In the genomic region with DNA sequence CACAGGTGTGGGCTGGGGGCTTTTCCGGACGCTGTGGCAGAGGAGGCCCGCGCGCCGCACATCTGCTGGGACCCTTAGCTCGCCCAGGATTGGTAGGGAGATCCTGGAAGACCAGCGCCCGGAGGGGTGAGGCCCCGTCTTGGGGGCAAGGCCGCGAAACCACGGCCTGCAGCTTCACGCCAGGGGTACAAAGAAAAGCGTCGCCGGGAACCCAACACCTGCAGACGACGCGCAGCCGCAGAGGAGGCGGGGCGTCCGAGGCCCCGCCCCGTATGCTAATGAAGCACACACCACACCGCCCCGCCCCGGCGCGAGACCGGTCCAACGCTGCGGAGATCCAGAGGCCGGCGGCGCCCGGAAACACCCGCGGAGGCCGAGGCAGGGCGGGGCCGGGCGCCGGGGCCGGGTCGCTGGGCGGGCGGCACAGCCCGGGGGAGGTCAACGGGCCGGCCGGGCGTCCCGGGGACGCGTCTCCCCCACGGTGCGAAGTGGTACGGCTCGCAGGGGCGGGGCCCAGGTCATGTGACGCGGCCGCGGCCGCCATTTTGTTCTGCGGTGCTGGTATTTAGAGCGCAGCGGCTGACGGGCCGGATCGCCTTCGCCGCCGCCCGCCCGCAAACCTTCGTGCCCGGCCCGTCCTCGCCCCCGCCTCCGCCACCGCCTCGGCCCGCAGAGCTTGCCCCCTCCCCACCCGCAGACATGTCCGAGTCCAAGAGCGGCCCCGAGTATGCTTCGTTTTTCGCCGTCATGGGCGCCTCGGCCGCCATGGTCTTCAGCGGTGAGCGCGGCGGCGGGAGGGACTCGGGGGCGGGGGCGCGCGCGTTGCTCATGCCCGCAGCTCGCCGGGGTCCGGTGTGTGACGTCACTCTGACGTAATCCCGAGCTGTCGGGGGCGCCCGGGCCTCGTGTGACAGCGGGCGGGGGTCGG, we compare ENCODE assay signal across 1 cellular context.
TF ChIP-seq lines count a peak whose summit lies in the region.

Gene ATP6V0C (plus strand): TSS at position 548 of the 928 bp plus-strand sequence. CDS start 152 bp downstream, at position 700.

TF ChIP-seq in GM12878, 131 proteins besides CTCF, POLR2A, EP300 and RAD21 (continued from another document and continues in another):
- TF ChIP-seq, protein P1, sequence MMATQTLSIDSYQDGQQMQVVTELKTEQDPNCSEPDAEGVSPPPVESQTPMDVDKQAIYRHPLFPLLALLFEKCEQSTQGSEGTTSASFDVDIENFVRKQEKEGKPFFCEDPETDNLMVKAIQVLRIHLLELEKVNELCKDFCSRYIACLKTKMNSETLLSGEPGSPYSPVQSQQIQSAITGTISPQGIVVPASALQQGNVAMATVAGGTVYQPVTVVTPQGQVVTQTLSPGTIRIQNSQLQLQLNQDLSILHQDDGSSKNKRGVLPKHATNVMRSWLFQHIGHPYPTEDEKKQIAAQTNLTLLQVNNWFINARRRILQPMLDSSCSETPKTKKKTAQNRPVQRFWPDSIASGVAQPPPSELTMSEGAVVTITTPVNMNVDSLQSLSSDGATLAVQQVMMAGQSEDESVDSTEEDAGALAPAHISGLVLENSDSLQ (IDR thresholded peaks at IDR 0.05) = no peak
- TF ChIP-seq FOXK2 (IDR thresholded peaks at IDR 0.05) (peak; percentile 69), MEF2B (IDR thresholded peaks at IDR 0.05; ENCODE audit: partially characterized antibody, poor library complexity, severe bottlenecking) (peak; percentile 17), MTA2 (IDR thresholded peaks at IDR 0.05; ENCODE audit: low read depth) (no peak), SREBF2 (IDR thresholded peaks at IDR 0.05; ENCODE audit: low read length) (no peak), CBX5 (IDR thresholded peaks at IDR 0.05; ENCODE audit: low read depth) (no peak), RELB (IDR thresholded peaks at IDR 0.05; ENCODE audit: low read depth) (no peak), SUZ12 (IDR thresholded peaks at IDR 0.05; ENCODE audit: unreplicated experiment) (no peak), LARP7 (IDR thresholded peaks at IDR 0.05) (peak; percentile 87), ATF7 (IDR thresholded peaks at IDR 0.05; ENCODE audit: low read depth) (0 out of 2 replicates have a peak, but pooled peaks have one; percentile 46), NBN (IDR thresholded peaks at IDR 0.05) (peak; percentile 37; the same call in 1 of the 2 replicates), ZNF687 (IDR thresholded peaks at IDR 0.05) (peak; percentile 54), BRCA1 (IDR thresholded peaks at IDR 0.05; ENCODE audit: low read depth, low read length) (no peak), MYC (IDR thresholded peaks at IDR 0.05; ENCODE audit: insufficient read depth, insufficient read length, insufficient replicate concordance, low read length, severe bottlenecking) (no peak), RB1 (IDR thresholded peaks at IDR 0.05; ENCODE audit: borderline replicate concordance) (peak; percentile 88; the same call in 1 of the 2 replicates), ZBTB40 (IDR thresholded peaks at IDR 0.05; ENCODE audit: borderline replicate concordance) (no peak), SIX5 (IDR thresholded peaks at IDR 0.05; ENCODE audit: low read depth, low read length, severe bottlenecking) (peak; percentile 34), TCF7 (IDR thresholded peaks at IDR 0.05; ENCODE audit: borderline replicate concordance) (no peak), CBFB (IDR thresholded peaks at IDR 0.05; ENCODE audit: low read depth) (no peak), ZNF24 (IDR thresholded peaks at IDR 0.05) (0 out of 2 replicates have a peak, but pooled peaks have one; percentile 14), NR2C2 (IDR thresholded peaks at IDR 0.05; ENCODE audit: borderline replicate concordance, control insufficient read depth, insufficient read length, low read depth) (no peak), PBX3 (IDR thresholded peaks at IDR 0.05; ENCODE audit: insufficient replicate concordance, low read depth, low read length) (no peak), ZNF207 (IDR thresholded peaks at IDR 0.05; ENCODE audit: borderline replicate concordance) (peak; percentile 96), WRNIP1 (IDR thresholded peaks at IDR 0.05; ENCODE audit: borderline replicate concordance, low read depth, low read length) (no peak), IKZF1 (conservative IDR thresholded peaks at IDR 0.05) (peak; percentile 81), MTA3 (IDR thresholded peaks at IDR 0.05; ENCODE audit: borderline replicate concordance, low read length) (no peak), PAX8 (IDR thresholded peaks at IDR 0.05) (no peak), NR2C1 (IDR thresholded peaks at IDR 0.05) (peak; percentile 49; the same call in 1 of the 2 replicates), CREM (IDR thresholded peaks at IDR 0.05; ENCODE audit: low read depth) (peak; percentile 88), STAT3 (IDR thresholded peaks at IDR 0.05; ENCODE audit: low read depth, low read length) (no peak), NR2F1 (conservative IDR thresholded peaks at IDR 0.05) (peak; percentile 85), IKZF2 (IDR thresholded peaks at IDR 0.05) (no peak; a peak in 1 of 4 replicates), JUND (IDR thresholded peaks at IDR 0.05; ENCODE audit: low read depth, low read length) (peak; percentile 97), SRF (IDR thresholded peaks at IDR 0.05; ENCODE audit: low read depth in 2 of 2, low read length in 2 of 2) (no peak), HDGF (IDR thresholded peaks at IDR 0.05) (no peak; the same call in 1 of the 2 replicates)
- TF ChIP-seq, protein P2, sequence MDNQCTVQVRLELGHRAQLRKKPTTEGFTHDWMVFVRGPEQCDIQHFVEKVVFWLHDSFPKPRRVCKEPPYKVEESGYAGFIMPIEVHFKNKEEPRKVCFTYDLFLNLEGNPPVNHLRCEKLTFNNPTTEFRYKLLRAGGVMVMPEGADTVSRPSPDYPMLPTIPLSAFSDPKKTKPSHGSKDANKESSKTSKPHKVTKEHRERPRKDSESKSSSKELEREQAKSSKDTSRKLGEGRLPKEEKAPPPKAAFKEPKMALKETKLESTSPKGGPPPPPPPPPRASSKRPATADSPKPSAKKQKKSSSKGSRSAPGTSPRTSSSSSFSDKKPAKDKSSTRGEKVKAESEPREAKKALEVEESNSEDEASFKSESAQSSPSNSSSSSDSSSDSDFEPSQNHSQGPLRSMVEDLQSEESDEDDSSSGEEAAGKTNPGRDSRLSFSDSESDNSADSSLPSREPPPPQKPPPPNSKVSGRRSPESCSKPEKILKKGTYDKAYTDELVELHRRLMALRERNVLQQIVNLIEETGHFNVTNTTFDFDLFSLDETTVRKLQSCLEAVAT (IDR thresholded peaks at IDR 0.05) = 0 out of 2 replicates have a peak, but pooled peaks have one; percentile 49
- TF ChIP-seq, protein P3, sequence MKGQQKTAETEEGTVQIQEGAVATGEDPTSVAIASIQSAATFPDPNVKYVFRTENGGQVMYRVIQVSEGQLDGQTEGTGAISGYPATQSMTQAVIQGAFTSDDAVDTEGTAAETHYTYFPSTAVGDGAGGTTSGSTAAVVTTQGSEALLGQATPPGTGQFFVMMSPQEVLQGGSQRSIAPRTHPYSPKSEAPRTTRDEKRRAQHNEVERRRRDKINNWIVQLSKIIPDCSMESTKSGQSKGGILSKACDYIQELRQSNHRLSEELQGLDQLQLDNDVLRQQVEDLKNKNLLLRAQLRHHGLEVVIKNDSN (IDR thresholded peaks at IDR 0.05; ENCODE audit: borderline replicate concordance, extremely low read length, insufficient read depth, low read depth, low read length) = peak; percentile 93
- TF ChIP-seq, protein P4, sequence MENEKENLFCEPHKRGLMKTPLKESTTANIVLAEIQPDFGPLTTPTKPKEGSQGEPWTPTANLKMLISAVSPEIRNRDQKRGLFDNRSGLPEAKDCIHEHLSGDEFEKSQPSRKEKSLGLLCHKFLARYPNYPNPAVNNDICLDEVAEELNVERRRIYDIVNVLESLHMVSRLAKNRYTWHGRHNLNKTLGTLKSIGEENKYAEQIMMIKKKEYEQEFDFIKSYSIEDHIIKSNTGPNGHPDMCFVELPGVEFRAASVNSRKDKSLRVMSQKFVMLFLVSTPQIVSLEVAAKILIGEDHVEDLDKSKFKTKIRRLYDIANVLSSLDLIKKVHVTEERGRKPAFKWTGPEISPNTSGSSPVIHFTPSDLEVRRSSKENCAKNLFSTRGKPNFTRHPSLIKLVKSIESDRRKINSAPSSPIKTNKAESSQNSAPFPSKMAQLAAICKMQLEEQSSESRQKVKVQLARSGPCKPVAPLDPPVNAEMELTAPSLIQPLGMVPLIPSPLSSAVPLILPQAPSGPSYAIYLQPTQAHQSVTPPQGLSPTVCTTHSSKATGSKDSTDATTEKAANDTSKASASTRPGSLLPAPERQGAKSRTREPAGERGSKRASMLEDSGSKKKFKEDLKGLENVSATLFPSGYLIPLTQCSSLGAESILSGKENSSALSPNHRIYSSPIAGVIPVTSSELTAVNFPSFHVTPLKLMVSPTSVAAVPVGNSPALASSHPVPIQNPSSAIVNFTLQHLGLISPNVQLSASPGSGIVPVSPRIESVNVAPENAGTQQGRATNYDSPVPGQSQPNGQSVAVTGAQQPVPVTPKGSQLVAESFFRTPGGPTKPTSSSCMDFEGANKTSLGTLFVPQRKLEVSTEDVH (IDR thresholded peaks at IDR 0.05; ENCODE audit: low read depth, partially characterized antibody) = no peak
